ENCODE assay signal across 14 cellular contexts in the genomic region with DNA sequence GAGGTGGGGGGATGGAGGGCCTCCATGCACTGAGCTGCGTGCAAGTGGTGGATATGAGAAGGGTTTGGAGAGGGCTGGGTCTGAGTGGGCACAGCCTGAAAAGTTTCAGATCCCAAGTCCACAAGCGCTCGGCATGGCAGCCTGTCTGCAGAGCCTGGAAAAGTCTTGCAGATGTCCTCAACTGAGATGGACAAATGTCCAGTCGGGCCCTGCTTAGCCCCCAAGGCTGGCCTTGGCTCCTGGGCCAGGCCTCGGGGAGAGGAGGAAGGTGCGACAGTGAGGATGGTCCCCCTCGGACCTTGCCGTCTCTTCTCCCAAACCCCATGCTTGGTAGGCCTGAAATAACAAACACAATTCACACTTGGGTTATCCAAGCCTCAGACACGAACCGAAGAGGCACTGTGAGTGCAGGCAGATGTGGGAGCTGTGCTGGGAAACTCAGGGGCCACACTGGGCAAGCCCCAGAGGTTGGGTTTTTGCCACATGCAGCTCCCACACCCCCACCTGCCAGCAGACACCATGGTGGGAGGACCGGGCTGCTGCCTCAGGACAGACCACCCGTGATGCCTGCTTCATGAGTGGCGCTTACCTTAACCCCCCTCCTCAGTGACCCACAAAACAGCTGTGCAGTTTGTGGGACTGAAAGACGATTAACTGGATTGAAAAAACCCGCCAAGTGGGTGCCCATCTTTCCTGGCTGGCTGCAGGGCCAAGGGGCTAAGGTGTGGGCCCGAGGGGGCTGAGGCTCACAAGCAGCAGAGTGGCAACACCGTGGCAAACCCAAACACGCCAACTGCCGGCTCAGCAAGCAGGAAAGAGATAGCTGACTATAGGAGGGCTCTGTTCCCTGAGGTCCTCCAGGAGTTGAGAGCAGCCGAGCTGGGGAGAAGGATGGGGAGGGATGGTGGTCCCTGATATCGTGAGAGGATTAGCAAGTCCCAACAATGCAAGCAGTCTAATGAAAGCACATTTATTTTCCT.
"Had no signal": no experiment of that assay in that cellular context is flagged by ENCODE, and none has a peak within 500 bp of the region (broad histone marks: within the 10 kb centered on the region; RNA-seq: fewer than 3 reads in every experiment).

No MANE protein-coding gene starts in this region.

- ATAC-seq: activated CD4-positive, CD25-positive, alpha-beta regulatory T cell treated with anti-CD3 and anti-CD28 coated beads, Interleukin-2, amount 50 U/mL, for 24 hours; pancreas; stimulated activated naive B cell treated with anti-CD40 and anti-IgM and Interleukin-4, amounts not matched to agents 10 μg/mL and 1 μg/mL and 100 μg/mL, for 72 hours; T-cell had no signal

- H3K4me1 ChIP-seq: pancreas had no signal

- H3K9me3 ChIP-seq: left ventricle myocardium inferior, pancreas, transverse colon had no signal

- H3K4me3 Mint-ChIP-seq: activated naive CD4-positive, alpha-beta T cell treated with anti-CD3 and anti-CD28 coated beads for 36 hours; memory B cell; neural crest cell; stimulated activated naive B cell treated with anti-CD40 and anti-IgM and Interleukin-4, amounts not matched to agents 10 μg/mL and 1 μg/mL and 100 μg/mL, for 72 hours; T-cell had no signal

- H3K27me3 Mint-ChIP-seq: memory B cell; stimulated activated naive B cell treated with anti-CD40 and anti-IgM and Interleukin-4, amounts not matched to agents 10 μg/mL and 1 μg/mL and 100 μg/mL, for 72 hours; T-cell had no signal

- H3K9me3 Mint-ChIP-seq: activated naive CD4-positive, alpha-beta T cell treated with anti-CD3 and anti-CD28 coated beads for 36 hours; activated T-helper 2 cell treated with anti-CD3 and anti-CD28 coated beads, Interferon-gamma antibody, Interleukin-2, Interleukin-4, amounts not matched to agents 10 μg/mL and 5 μg/mL and 100 μg/mL, durations not matched to agents 14 hours and 24 hours and 36 hours; memory B cell; neural crest cell; stimulated activated naive B cell treated with anti-CD40 and anti-IgM and Interleukin-4, amounts not matched to agents 10 μg/mL and 1 μg/mL and 100 μg/mL, for 72 hours; T-cell had no signal

- DNase-seq: activated CD4-positive, alpha-beta T cell treated with anti-CD3 and anti-CD28 coated beads, Interleukin-2, amount 50 U/mL, for 4 hours; activated naive CD4-positive, alpha-beta T cell treated with anti-CD3 and anti-CD28 coated beads for 36 hours; activated T-cell treated with anti-CD3 and anti-CD28 coated beads for 4 hours; left ventricle myocardium inferior; stimulated activated CD4-positive, alpha-beta T cell treated with anti-CD3 and anti-CD28 coated beads, Interleukin-4, amount 100 ng/mL, for 1 hour; stimulated activated naive B cell treated with anti-CD40 and anti-IgM and Interleukin-4, amounts not matched to agents 10 μg/mL and 1 μg/mL and 100 μg/mL, for 72 hours; T-cell; T1000; transverse colon had no signal

- H3K27me3 ChIP-seq: pancreas, transverse colon had no signal

- H3K27ac Mint-ChIP-seq: activated naive CD4-positive, alpha-beta T cell treated with anti-CD3 and anti-CD28 coated beads for 36 hours; T-cell had no signal

- H3K4me3 ChIP-seq: left ventricle myocardium inferior, pancreas, transverse colon had no signal

- H3K27ac ChIP-seq: left ventricle myocardium inferior, pancreas, transverse colon had no signal
